8 cellular contexts compared by ENCODE assay signal in genomic region chr2:96816127-96816835, GRCh38. TPM values are rescaled to one million over a fixed set of nuclear protein-coding genes. Genes with fewer than 3 reads are reported as not detected.
DNase-seq lines count a peak whose midpoint lies in the region; ATAC-seq and TF ChIP-seq lines count a peak whose summit lies in the region.

Gene CNNM3, plus strand, starts transcription at chr2:96816268. Its CDS starts 10 bp downstream, at chr2:96816278.

- peak within 1 kb of the TSS; percentile 81 for H3K4me3 Mint-ChIP-seq in activated CD4-positive, alpha-beta T cell treated with anti-CD3 and anti-CD28 coated beads for 36 hours

- H3K9me3 Mint-ChIP-seq in activated CD4-positive, alpha-beta T cell treated with anti-CD3 and anti-CD28 coated beads for 36 hours (ENCODE audit: low read depth): no peaks in the 10 kb centered on the region

- peaks cover 16% of the 10 kb centered on the region for H3K36me3 Mint-ChIP-seq in activated CD4-positive, alpha-beta T cell treated with anti-CD3 and anti-CD28 coated beads for 36 hours (ENCODE audit: low read depth)

- CTCF ChIA-PET in activated CD4-positive, alpha-beta T cell treated with anti-CD3 and anti-CD28 coated beads for 36 hours (lab: Charles Lee): interaction anchor here (0.8 to 1.9 kb wide), 12 partner anchors 9 to 166 kb away, joined by 3 to 7 read pairs (median 4); partner anchors contain the start of genes ANKRD39 and CNNM4

- H3K27ac Mint-ChIP-seq in activated CD4-positive, alpha-beta T cell treated with anti-CD3 and anti-CD28 coated beads for 36 hours: peak within 1 kb of the TSS; percentile 56

- ATAC-seq in GM19324 (IDR thresholded peaks at IDR 0.05; ENCODE audit: low FRiP score, unreplicated experiment) (peak; percentile 83), HG03460 (IDR thresholded peaks at IDR 0.05; ENCODE audit: unreplicated experiment) (peak; percentile 89), left colon (peak; percentile 77)
- peak; percentile 93 for ATAC-seq in activated CD4-positive, alpha-beta T cell treated with anti-CD3 and anti-CD28 coated beads for 36 hours

- peak; percentile 49 for TF ChIP-seq CTCF in choroid plexus epithelial cell (conservative IDR thresholded peaks at IDR 0.05; ENCODE audit: low read depth, low read length)

- peaks cover 46% of the 10 kb centered on the region for H3K4me1 Mint-ChIP-seq in activated CD4-positive, alpha-beta T cell treated with anti-CD3 and anti-CD28 coated beads for 36 hours

- intact Hi-C loops in activated CD4-positive, alpha-beta T cell treated with anti-CD3 and anti-CD28 coated beads for 36 hours (cut with DNase I, micrococcal nuclease): loop anchor here (1.0 to 5.0 kb wide), 19 partner anchors 13 to 824 kb away; partner anchors contain the start of genes CNNM4 (in 2 of the 2), KANSL3 (in 2 of the 2), ANKRD36 (in 1 of the 2) and ANKRD36C (in 1 of the 2)
- intact Hi-C loops in left colon (cut with DNase I, micrococcal nuclease): no loop called here

- no peaks in the 10 kb centered on the region for H3K27me3 Mint-ChIP-seq in activated CD4-positive, alpha-beta T cell treated with anti-CD3 and anti-CD28 coated beads for 36 hours

- DNase-seq in C1 segment of cervical spinal cord (lab: John Stamatoyannopoulos, UW) (peak; percentile 83 to 99 (median 94)), NCI-H524 (lab: John Stamatoyannopoulos, UW) (peak; percentile 73 to 85), choroid plexus epithelial cell (ENCODE audit: low read depth) (peak; percentile 94), left colon (peak; percentile 96 to 98)
- peak; percentile 97 for DNase-seq in activated CD4-positive, alpha-beta T cell treated with anti-CD3 and anti-CD28 coated beads for 36 hours
- DNase-seq in stimulated activated CD4-positive, alpha-beta T cell treated with anti-CD3 and anti-CD28 coated beads, Interleukin-1b, Interleukin-23, amount 100 ng/mL, for 4 hours (ENCODE audit: low read depth in 2 of 2): peak; percentile 92 to 97

- POLR2A ChIA-PET in activated CD4-positive, alpha-beta T cell treated with anti-CD3 and anti-CD28 coated beads for 36 hours (lab: Charles Lee): interaction anchor here (0.8 to 1.7 kb wide), 3 partner anchors 16 to 53 kb away, joined by 3 to 5 read pairs (median 4); partner anchors contain the start of gene ANKRD39

- H3K4me3 ChIP-seq in choroid plexus epithelial cell (ENCODE audit: low read depth, low read length): peak within 1 kb of the TSS; percentile 70

RNA-seq across cellular contexts. Expression of gene CNNM3, which starts in this region (rescaled TPM):
- 10 to 100 TPM; 19.2 to 31.2 TPM for total RNA-seq in activated CD4-positive, alpha-beta T cell treated with anti-CD3 and anti-CD28 coated beads for 36 hours
- 10 to 100 TPM; 25.4 to 25.8 TPM for total RNA-seq in left colon

Comparison
In these comparisons a context has a peak if more than half of its experiments do, and no peak if none do; other contexts are left out.
1. Peak in every context shown above with its lines: DNase-seq, ATAC-seq and H3K4me3 ChIP-seq.
2. intact Hi-C loops: an anchor here in activated CD4-positive, alpha-beta T cell treated with anti-CD3 and anti-CD28 coated beads for 36 hours (1.0 to 5.0 kb wide); none called in left colon.